In the genomic region with DNA sequence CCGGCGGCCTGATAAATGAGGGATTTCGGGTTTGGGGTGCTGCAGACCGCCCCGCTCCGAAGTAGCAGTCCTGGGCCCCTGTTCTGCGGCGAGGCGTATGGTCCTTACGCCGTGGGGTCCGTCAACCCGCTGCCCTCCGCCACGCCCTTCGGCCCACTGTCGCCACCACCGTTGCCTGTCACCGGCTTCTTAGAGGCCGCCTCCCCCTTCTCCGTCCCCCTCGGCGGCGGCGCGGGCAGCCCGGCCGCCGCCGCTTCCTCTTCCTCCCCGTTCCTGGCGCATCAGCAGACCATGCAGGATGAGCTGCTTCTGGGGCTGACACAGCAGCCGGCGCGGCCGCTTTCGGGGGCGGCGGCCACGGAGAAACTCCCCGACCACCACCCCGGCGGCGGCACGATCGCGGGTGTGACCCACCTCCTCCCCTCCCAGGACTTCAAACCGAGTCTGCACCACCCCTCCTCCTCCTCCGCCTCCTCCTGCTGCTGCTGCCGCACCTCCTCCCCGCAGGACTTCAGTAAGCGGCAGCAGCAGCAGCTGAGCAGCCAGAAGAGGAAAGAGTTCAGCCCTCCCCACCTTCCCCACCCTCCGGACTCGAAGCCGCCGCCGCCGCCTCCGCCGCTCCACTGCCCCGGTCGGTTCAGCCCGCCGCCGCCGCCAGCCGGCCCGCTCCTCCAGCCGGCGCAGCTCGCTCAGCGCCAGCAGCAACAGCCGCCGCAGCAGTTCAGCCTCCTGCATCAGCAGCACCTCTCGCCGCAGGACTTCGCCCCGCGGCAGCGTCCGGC, we compare ENCODE assay signal across 8 cellular contexts.
DNase-seq lines count a peak whose midpoint lies in the region; ATAC-seq and TF ChIP-seq lines count a peak whose summit lies in the region.

No MANE protein-coding gene starts in this region.

- H3K27ac ChIP-seq in WERI-Rb-1: peak overlapping the region; percentile 93

- in situ Hi-C loops in T47D (cut with HindIII; ENCODE audit: low pct_unique_long_range_greater_than_20kb, low sequenced_read_pairs): no loop called here

- H3K9me3 ChIP-seq in WERI-Rb-1 (ENCODE audit: severe bottlenecking): no peaks in the 10 kb centered on the region

- DNase-seq in NCI-H187 (lab: John Stamatoyannopoulos, UW): peak; percentile 66 to 80
- DNase-seq in WERI-Rb-1: peak; percentile 82
- DNase-seq in T47D (ENCODE audit: low read depth in 1 of 2, low spot score in 1 of 2): peak; percentile 59 to 74
- DNase-seq in iPS-NIHi7 (ENCODE audit: extremely low spot score): peak; percentile 39
- DNase-seq in smooth muscle cell of the brain vasculature (ENCODE audit: low read depth, low spot score): peak; percentile 77
- DNase-seq in cerebellar nuclear complex (lab: John Stamatoyannopoulos, UW): no peak

- no peaks in the 10 kb centered on the region for H3K36me3 ChIP-seq in WERI-Rb-1

- no peaks in the 10 kb centered on the region for H3K27me3 ChIP-seq in WERI-Rb-1 (ENCODE audit: insufficient read depth, low read depth, severe bottlenecking)

- no peak for TF ChIP-seq CTCF in WERI-Rb-1 (IDR thresholded peaks at IDR 0.05; ENCODE audit: low read depth, low read length)

- H3K4me3 ChIP-seq in WERI-Rb-1 (ENCODE audit: low read depth, low read length): peak overlapping the region; percentile 75

- ATAC-seq in GM18499 (IDR thresholded peaks at IDR 0.05; ENCODE audit: insufficient read depth, unreplicated experiment) (peak; percentile 10), HG02763 (IDR thresholded peaks at IDR 0.05; ENCODE audit: unreplicated experiment) (peak; percentile 27)

Comparison
In these comparisons a context has a peak if more than half of its experiments do, and no peak if none do; other contexts are left out.
1. DNase-seq: peak in NCI-H187 (2 of 2), WERI-Rb-1 (single experiment), T47D (2 of 2), iPS-NIHi7 (single experiment) and smooth muscle cell of the brain vasculature (single experiment); none in cerebellar nuclear complex (0 of 2).